1 cellular context compared by ENCODE assay signal in genomic region chr5:108655750-108656450, GRCh38.
A peak's percentile ranks its signal among the peaks of the same experiment; 100 is the strongest.
TF ChIP-seq lines count a peak whose summit lies in the region.

No MANE protein-coding gene starts in this region.

TF ChIP-seq in HEK293, 187 proteins besides CTCF, POLR2A, EP300 and RAD21 (continued from another document and continues in another):
- TF ChIP-seq PRDM6 (tag by site-specific recombination; IDR thresholded peaks at IDR 0.05) (peak; percentile 79), ZXDB (tag by site-specific recombination; IDR thresholded peaks at IDR 0.05) (0 out of 2 replicates have a peak, but pooled peaks have one; percentile 42), ZNF184 (tag by site-specific recombination; IDR thresholded peaks at IDR 0.05) (peak; percentile 53; the same call in 1 of the 2 replicates), IKZF3 (tag by site-specific recombination; IDR thresholded peaks at IDR 0.05) (peak; percentile 76; the same call in 1 of the 2 replicates), KLF10 (tag by site-specific recombination; IDR thresholded peaks at IDR 0.05) (peak; percentile 65), ZFP37 (tag by site-specific recombination; IDR thresholded peaks at IDR 0.05) (peak; percentile 65; the same call in 1 of the 2 replicates), ZNF366 (tag by site-specific recombination; conservative IDR thresholded peaks at IDR 0.05) (peak; percentile 90), ZNF514 (tag by site-specific recombination; IDR thresholded peaks at IDR 0.05) (0 out of 2 replicates have a peak, but pooled peaks have one; percentile 62), ZBTB17 (tag by site-specific recombination; IDR thresholded peaks at IDR 0.05) (0 out of 2 replicates have a peak, but pooled peaks have one; percentile 39), HOXC10 (CRISPR knock-in tag; IDR thresholded peaks at IDR 0.05) (no peak), KLF8 (tag by site-specific recombination; IDR thresholded peaks at IDR 0.05) (peak; percentile 89), ZBTB10 (tag by site-specific recombination; IDR thresholded peaks at IDR 0.05) (no peak), BCL11A (tag by site-specific recombination; IDR thresholded peaks at IDR 0.05; ENCODE audit: low read depth) (peak; percentile 65; the same call in 1 of the 2 replicates), GLI2 (tag by site-specific recombination; IDR thresholded peaks at IDR 0.05; ENCODE audit: borderline replicate concordance, low read depth) (no peak), SP3 (tag by site-specific recombination; IDR thresholded peaks at IDR 0.05) (no peak; the same call in 1 of the 2 replicates), SP7 (tag by site-specific recombination; IDR thresholded peaks at IDR 0.05) (peak; percentile 54), ZNF544 (tag by site-specific recombination; IDR thresholded peaks at IDR 0.05) (no peak), KLF7 (tag by site-specific recombination; IDR thresholded peaks at IDR 0.05; ENCODE audit: borderline replicate concordance) (no peak), ZNF24 (tag by site-specific recombination; IDR thresholded peaks at IDR 0.05) (peak; percentile 69), ZNF600 (tag by site-specific recombination; IDR thresholded peaks at IDR 0.05) (no peak), ZNF629 (tag by site-specific recombination; IDR thresholded peaks at IDR 0.05) (peak; percentile 93), ATF2 (tag by site-specific recombination; IDR thresholded peaks at IDR 0.05; ENCODE audit: low read depth) (peak; percentile 45; the same call in 1 of the 2 replicates), OVOL3 (tag by site-specific recombination; IDR thresholded peaks at IDR 0.05) (peak; percentile 51; the same call in 1 of the 2 replicates), ZSCAN23 (tag by site-specific recombination; IDR thresholded peaks at IDR 0.05) (0 out of 2 replicates have a peak, but pooled peaks have one; percentile 25), WT1 (tag by site-specific recombination; IDR thresholded peaks at IDR 0.05) (peak; percentile 91), OSR2 (tag by site-specific recombination; IDR thresholded peaks at IDR 0.05) (peak; percentile 30; the same call in 1 of the 2 replicates), ZNF571 (tag by site-specific recombination; IDR thresholded peaks at IDR 0.05) (no peak), ZNF660 (tag by site-specific recombination; IDR thresholded peaks at IDR 0.05) (0 out of 2 replicates have a peak, but pooled peaks have one; percentile 25), ZNF324 (tag by site-specific recombination; IDR thresholded peaks at IDR 0.05) (0 out of 2 replicates have a peak, but pooled peaks have one; percentile 50), GLIS2 (tag by site-specific recombination; IDR thresholded peaks at IDR 0.05) (no peak), SALL2 (tag by site-specific recombination; IDR thresholded peaks at IDR 0.05; ENCODE audit: borderline replicate concordance) (no peak), FEZF1 (tag by site-specific recombination; IDR thresholded peaks at IDR 0.05) (peak; percentile 75), ZNF423 (tag by site-specific recombination; IDR thresholded peaks at IDR 0.05) (no peak), EGR2 (tag by site-specific recombination; IDR thresholded peaks at IDR 0.05; ENCODE audit: low read depth) (no peak), GFI1B (tag by site-specific recombination; IDR thresholded peaks at IDR 0.05) (peak; percentile 56), ZNF843 (tag by site-specific recombination; IDR thresholded peaks at IDR 0.05) (peak; percentile 93), ZNF529 (tag by site-specific recombination; IDR thresholded peaks at IDR 0.05; ENCODE audit: insufficient replicate concordance) (no peak), ZNF148 (tag by site-specific recombination; IDR thresholded peaks at IDR 0.05; ENCODE audit: borderline replicate concordance) (no peak), ZNF558 (tag by site-specific recombination; IDR thresholded peaks at IDR 0.05) (peak; percentile 34; the same call in 1 of the 2 replicates)
- TF ChIP-seq, protein P1, sequence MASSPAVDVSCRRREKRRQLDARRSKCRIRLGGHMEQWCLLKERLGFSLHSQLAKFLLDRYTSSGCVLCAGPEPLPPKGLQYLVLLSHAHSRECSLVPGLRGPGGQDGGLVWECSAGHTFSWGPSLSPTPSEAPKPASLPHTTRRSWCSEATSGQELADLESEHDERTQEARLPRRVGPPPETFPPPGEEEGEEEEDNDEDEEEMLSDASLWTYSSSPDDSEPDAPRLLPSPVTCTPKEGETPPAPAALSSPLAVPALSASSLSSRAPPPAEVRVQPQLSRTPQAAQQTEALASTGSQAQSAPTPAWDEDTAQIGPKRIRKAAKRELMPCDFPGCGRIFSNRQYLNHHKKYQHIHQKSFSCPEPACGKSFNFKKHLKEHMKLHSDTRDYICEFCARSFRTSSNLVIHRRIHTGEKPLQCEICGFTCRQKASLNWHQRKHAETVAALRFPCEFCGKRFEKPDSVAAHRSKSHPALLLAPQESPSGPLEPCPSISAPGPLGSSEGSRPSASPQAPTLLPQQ (tag by site-specific recombination; IDR thresholded peaks at IDR 0.05) = peak; percentile 36; the same call in 1 of the 2 replicates
- TF ChIP-seq, protein P2, sequence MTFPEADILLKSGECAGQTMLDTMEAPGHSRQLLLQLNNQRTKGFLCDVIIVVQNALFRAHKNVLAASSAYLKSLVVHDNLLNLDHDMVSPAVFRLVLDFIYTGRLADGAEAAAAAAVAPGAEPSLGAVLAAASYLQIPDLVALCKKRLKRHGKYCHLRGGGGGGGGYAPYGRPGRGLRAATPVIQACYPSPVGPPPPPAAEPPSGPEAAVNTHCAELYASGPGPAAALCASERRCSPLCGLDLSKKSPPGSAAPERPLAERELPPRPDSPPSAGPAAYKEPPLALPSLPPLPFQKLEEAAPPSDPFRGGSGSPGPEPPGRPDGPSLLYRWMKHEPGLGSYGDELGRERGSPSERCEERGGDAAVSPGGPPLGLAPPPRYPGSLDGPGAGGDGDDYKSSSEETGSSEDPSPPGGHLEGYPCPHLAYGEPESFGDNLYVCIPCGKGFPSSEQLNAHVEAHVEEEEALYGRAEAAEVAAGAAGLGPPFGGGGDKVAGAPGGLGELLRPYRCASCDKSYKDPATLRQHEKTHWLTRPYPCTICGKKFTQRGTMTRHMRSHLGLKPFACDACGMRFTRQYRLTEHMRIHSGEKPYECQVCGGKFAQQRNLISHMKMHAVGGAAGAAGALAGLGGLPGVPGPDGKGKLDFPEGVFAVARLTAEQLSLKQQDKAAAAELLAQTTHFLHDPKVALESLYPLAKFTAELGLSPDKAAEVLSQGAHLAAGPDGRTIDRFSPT (tag by site-specific recombination; IDR thresholded peaks at IDR 0.05) = peak; percentile 83
- TF ChIP-seq, protein P3, sequence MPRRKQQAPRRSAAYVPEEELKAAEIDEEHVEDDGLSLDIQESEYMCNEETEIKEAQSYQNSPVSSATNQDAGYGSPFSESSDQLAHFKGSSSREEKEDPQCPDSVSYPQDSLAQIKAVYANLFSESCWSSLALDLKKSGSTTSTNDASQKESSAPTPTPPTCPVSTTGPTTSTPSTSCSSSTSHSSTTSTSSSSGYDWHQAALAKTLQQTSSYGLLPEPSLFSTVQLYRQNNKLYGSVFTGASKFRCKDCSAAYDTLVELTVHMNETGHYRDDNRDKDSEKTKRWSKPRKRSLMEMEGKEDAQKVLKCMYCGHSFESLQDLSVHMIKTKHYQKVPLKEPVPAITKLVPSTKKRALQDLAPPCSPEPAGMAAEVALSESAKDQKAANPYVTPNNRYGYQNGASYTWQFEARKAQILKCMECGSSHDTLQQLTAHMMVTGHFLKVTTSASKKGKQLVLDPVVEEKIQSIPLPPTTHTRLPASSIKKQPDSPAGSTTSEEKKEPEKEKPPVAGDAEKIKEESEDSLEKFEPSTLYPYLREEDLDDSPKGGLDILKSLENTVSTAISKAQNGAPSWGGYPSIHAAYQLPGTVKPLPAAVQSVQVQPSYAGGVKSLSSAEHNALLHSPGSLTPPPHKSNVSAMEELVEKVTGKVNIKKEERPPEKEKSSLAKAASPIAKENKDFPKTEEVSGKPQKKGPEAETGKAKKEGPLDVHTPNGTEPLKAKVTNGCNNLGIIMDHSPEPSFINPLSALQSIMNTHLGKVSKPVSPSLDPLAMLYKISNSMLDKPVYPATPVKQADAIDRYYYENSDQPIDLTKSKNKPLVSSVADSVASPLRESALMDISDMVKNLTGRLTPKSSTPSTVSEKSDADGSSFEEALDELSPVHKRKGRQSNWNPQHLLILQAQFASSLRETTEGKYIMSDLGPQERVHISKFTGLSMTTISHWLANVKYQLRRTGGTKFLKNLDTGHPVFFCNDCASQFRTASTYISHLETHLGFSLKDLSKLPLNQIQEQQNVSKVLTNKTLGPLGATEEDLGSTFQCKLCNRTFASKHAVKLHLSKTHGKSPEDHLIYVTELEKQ (tag by site-specific recombination; IDR thresholded peaks at IDR 0.05; ENCODE audit: borderline replicate concordance) = peak; percentile 77
- TF ChIP-seq, protein P4, sequence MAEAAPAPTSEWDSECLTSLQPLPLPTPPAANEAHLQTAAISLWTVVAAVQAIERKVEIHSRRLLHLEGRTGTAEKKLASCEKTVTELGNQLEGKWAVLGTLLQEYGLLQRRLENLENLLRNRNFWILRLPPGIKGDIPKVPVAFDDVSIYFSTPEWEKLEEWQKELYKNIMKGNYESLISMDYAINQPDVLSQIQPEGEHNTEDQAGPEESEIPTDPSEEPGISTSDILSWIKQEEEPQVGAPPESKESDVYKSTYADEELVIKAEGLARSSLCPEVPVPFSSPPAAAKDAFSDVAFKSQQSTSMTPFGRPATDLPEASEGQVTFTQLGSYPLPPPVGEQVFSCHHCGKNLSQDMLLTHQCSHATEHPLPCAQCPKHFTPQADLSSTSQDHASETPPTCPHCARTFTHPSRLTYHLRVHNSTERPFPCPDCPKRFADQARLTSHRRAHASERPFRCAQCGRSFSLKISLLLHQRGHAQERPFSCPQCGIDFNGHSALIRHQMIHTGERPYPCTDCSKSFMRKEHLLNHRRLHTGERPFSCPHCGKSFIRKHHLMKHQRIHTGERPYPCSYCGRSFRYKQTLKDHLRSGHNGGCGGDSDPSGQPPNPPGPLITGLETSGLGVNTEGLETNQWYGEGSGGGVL (tag by site-specific recombination; IDR thresholded peaks at IDR 0.05) = peak; percentile 47
- TF ChIP-seq, protein P5, sequence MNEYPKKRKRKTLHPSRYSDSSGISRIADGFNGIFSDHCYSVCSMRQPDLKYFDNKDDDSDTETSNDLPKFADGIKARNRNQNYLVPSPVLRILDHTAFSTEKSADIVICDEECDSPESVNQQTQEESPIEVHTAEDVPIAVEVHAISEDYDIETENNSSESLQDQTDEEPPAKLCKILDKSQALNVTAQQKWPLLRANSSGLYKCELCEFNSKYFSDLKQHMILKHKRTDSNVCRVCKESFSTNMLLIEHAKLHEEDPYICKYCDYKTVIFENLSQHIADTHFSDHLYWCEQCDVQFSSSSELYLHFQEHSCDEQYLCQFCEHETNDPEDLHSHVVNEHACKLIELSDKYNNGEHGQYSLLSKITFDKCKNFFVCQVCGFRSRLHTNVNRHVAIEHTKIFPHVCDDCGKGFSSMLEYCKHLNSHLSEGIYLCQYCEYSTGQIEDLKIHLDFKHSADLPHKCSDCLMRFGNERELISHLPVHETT (tag by site-specific recombination; IDR thresholded peaks at IDR 0.05) = peak; percentile 85; the same call in 1 of the 2 replicates
